ENCODE assay signal across 1 cellular context in the genomic region with DNA sequence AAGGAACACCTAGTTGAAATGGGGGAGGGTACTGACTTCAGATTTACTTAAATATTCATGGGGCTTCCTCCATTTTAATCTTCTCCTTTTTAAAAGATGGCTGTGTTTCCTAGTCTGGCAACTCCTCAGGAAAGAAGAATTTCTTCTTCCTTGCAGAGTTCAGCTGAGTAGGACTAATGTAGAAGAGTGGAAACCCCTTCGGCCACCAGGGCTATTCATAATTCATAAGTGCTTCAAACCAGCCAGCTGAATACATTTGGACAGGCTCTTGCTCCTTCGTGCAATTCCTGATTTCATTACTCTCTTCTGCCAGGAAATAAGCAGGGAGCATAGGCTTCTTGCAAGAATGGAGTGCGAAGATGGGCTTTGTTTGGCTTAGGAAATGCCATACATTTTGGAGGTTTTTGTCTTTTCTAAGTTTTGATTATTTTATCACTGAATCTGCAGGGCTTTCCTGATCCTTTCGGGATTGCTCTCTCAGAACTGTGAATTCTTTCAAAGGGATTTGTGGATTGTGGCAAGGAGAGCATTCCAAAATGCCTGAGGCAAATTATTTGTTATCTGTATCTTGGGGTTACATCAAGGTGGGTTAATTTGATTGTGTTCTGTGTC.
TF ChIP-seq lines count a peak whose summit lies in the region.

No MANE protein-coding gene starts in this region.

TF ChIP-seq in WTC11, 78 proteins besides CTCF, POLR2A, EP300 and RAD21 (continued from another document):
- TF ChIP-seq, protein P1, sequence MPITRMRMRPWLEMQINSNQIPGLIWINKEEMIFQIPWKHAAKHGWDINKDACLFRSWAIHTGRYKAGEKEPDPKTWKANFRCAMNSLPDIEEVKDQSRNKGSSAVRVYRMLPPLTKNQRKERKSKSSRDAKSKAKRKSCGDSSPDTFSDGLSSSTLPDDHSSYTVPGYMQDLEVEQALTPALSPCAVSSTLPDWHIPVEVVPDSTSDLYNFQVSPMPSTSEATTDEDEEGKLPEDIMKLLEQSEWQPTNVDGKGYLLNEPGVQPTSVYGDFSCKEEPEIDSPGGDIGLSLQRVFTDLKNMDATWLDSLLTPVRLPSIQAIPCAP (CRISPR knock-in tag; IDR thresholded peaks at IDR 0.05): no peak
- no peak for TF ChIP-seq ZNF423 (CRISPR knock-in tag; IDR thresholded peaks at IDR 0.05)
- no peak for TF ChIP-seq ZNF416 (CRISPR knock-in tag; IDR thresholded peaks at IDR 0.05)
- no peak for TF ChIP-seq FOXP1 (CRISPR knock-in tag; IDR thresholded peaks at IDR 0.05; ENCODE audit: borderline replicate concordance)
- TF ChIP-seq, protein P2, sequence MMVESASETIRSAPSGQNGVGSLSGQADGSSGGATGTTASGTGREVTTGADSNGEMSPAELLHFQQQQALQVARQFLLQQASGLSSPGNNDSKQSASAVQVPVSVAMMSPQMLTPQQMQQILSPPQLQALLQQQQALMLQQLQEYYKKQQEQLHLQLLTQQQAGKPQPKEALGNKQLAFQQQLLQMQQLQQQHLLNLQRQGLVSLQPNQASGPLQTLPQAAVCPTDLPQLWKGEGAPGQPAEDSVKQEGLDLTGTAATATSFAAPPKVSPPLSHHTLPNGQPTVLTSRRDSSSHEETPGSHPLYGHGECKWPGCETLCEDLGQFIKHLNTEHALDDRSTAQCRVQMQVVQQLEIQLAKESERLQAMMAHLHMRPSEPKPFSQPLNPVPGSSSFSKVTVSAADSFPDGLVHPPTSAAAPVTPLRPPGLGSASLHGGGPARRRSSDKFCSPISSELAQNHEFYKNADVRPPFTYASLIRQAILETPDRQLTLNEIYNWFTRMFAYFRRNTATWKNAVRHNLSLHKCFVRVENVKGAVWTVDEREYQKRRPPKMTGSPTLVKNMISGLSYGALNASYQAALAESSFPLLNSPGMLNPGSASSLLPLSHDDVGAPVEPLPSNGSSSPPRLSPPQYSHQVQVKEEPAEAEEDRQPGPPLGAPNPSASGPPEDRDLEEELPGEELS (CRISPR knock-in tag; IDR thresholded peaks at IDR 0.05): no peak
TF ChIP-seq in WTC11: peak in this region for 0.
